ENCODE assay signal across 1 cellular context in genomic region chr17:34252138-34252889, GRCh38.
TF ChIP-seq lines count a peak whose summit lies in the region.

No MANE protein-coding gene starts in this region.

TF ChIP-seq in SK-N-SH, 30 proteins besides CTCF, POLR2A, EP300 and RAD21 (continued from another document):
- TF ChIP-seq USF2 (IDR thresholded peaks at IDR 0.05; ENCODE audit: borderline replicate concordance, low read depth, low read length) (no peak), PBX3 (IDR thresholded peaks at IDR 0.05) (peak; percentile 83), POLR2AphosphoS5 (IDR thresholded peaks at IDR 0.05; ENCODE audit: low read depth, low read length) (peak; percentile 24; the same call in 1 of the 2 replicates), TAF1 (IDR thresholded peaks at IDR 0.05; ENCODE audit: borderline replicate concordance, low read depth, low read length) (no peak), YY1 (IDR thresholded peaks at IDR 0.05; ENCODE audit: low read depth) (no peak), TEAD4 (IDR thresholded peaks at IDR 0.05; ENCODE audit: borderline replicate concordance, insufficient read depth) (peak; percentile 62), CHD2 (IDR thresholded peaks at IDR 0.05; ENCODE audit: low read length, partially characterized antibody) (no peak), SIN3A (IDR thresholded peaks at IDR 0.05; ENCODE audit: borderline replicate concordance, low read depth, low read length) (peak; percentile 85; the same call in 1 of the 2 replicates), NFIC (IDR thresholded peaks at IDR 0.05; ENCODE audit: borderline replicate concordance) (peak; percentile 97), JUND (IDR thresholded peaks at IDR 0.05) (no peak), SMC3 (IDR thresholded peaks at IDR 0.05; ENCODE audit: low read depth, low read length) (no peak), RXRA (IDR thresholded peaks at IDR 0.05; ENCODE audit: borderline replicate concordance, low read depth) (peak; percentile 80), FOXJ3 (CRISPR knock-in tag; IDR thresholded peaks at IDR 0.05) (no peak), USF1 (IDR thresholded peaks at IDR 0.05; ENCODE audit: borderline replicate concordance, low read depth) (no peak), FOXM1 (IDR thresholded peaks at IDR 0.05; ENCODE audit: low read depth) (no peak), FOSL2 (IDR thresholded peaks at IDR 0.05; ENCODE audit: borderline replicate concordance, low read depth) (no peak), RCOR1 (IDR thresholded peaks at IDR 0.05; ENCODE audit: low read length) (no peak), MXI1 (IDR thresholded peaks at IDR 0.05; ENCODE audit: low read depth, low read length) (no peak), ELF1 (IDR thresholded peaks at IDR 0.05) (no peak), GABPA (IDR thresholded peaks at IDR 0.05; ENCODE audit: low read depth) (no peak), RFX5 (IDR thresholded peaks at IDR 0.05; ENCODE audit: low read length) (no peak), EZH2phosphoT487 (IDR thresholded peaks at IDR 0.05; ENCODE audit: borderline replicate concordance, low read depth) (no peak), IRF3 (IDR thresholded peaks at IDR 0.05; ENCODE audit: low read depth, low read length) (no peak), MAX (IDR thresholded peaks at IDR 0.05; ENCODE audit: low read depth) (no peak)
